ENCODE assay signal across 15 cellular contexts in the genomic region with DNA sequence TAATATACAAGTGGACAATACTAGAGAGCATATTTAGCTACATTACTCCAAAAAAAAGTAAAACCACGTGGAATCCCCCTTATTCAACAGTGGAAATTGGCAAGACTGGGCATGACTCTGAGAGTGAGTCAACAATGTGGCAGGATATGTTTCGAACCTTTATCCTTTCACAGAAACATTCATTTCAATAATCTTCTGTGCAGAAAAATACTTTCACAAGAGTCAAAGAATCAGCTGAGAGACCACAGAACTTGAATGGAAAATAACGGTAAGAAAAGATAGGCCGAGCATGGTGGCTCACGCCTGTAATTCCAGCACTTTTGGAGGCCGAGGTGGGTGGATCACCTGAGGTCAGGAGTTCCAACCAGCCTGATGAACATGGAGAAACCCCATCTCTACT. TPM values are rescaled to one million over a fixed set of nuclear protein-coding genes. Genes with fewer than 3 reads are reported as not detected.
DNase-seq lines count a peak whose midpoint lies in the region; ATAC-seq lines count a peak whose summit lies in the region.
"Had no signal": no experiment of that assay in that cellular context is flagged by ENCODE, and none has a peak within 500 bp of the region (broad histone marks: within the 10 kb centered on the region; RNA-seq: fewer than 3 reads in every experiment).

No MANE protein-coding gene starts in this region.

- no peak overlapping the region for H3K27ac ChIP-seq in caudate nucleus (ENCODE audit: low read depth, low read length)
- H3K27ac ChIP-seq: C4-2B, cardiac muscle cell, pancreas had no signal

- no peak for ATAC-seq in GM19467 (IDR thresholded peaks at IDR 0.05; ENCODE audit: unreplicated experiment)
- no peak for ATAC-seq in HG03432 (IDR thresholded peaks at IDR 0.05; ENCODE audit: unreplicated experiment)
- ATAC-seq: pancreas had no signal

- peak; percentile 29 for DNase-seq in stimulated activated naive CD4-positive, alpha-beta T cell treated with Interleukin-2 at 50 U/mL for 16 hours (lab: John Stamatoyannopoulos, UW)
- DNase-seq in stimulated activated naive CD4-positive, alpha-beta T cell (lab: John Stamatoyannopoulos, UW) = no peak
- DNase-seq in RPMI7951 (ENCODE audit: low read depth) (peak; percentile 50), dermis blood vessel endothelial cell (peak; percentile 30), iPS-NIHi7 (ENCODE audit: extremely low spot score) (no peak), caudate nucleus (lab: John Stamatoyannopoulos, UW) (no peak)
- DNase-seq: activated CD8-positive, alpha-beta memory T cell treated with anti-CD3 and anti-CD28 coated beads, Interleukin-2, amount 50 U/mL, for 4 hours; NCI-H2171; pancreas had no signal

RNA-seq across cellular contexts. Expression of gene CD70, which starts 25.1 kb away (rescaled TPM):
- total RNA-seq in RPMI7951 (2014; rRNA removed; shearing (Covaris generic)) = 0.39 and 1.2 TPM in 2 replicates
- total RNA-seq in dermis blood vessel endothelial cell = 0.14 TPM in 1 of 2 replicates, not detected in the other
- total RNA-seq: cardiac muscle cell, subcutaneous adipose tissue had no signal

RNA-seq across cellular contexts. Expression of gene TNFSF14, which starts 53.9 kb away (rescaled TPM):
- not detected in 2 replicates for total RNA-seq in RPMI7951 (2014; rRNA removed; shearing (Covaris generic))
- total RNA-seq in dermis blood vessel endothelial cell = not detected in 2 replicates
- total RNA-seq: cardiac muscle cell, OCI-LY7 had no signal

Comparison
In these comparisons a context has a peak if more than half of its experiments do, and no peak if none do; other contexts are left out.
1. DNase-seq: peak in stimulated activated naive CD4-positive, alpha-beta T cell treated with Interleukin-2 at 50 U/mL for 16 hours (single experiment), RPMI7951 (single experiment) and dermis blood vessel endothelial cell (single experiment); none in stimulated activated naive CD4-positive, alpha-beta T cell (0 of 6), iPS-NIHi7 (single experiment) and caudate nucleus (0 of 61).